Comparison of ENCODE assay signal across 24 cellular contexts in the genomic region with DNA sequence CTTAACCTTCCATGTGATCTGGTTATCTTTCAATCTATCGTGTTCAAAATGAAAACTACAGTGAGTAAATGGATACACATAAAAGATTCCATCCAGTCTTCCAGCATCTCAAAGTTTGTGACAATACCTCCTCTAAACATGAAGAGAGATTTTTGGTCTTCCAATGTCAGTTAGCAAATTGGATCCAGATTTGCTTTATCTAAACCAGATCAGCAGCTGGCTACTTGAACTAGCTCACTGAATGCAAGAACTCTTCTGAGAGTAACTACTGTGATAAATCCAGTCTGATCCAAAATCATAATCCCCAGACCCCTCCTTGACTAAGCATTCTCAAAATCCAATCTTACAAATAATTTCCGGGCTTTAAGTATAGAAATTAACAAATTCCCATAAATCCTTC.
"Had no signal": no experiment of that assay in that cellular context is flagged by ENCODE, and none has a peak within 500 bp of the region (broad histone marks: within the 10 kb centered on the region; RNA-seq: fewer than 3 reads in every experiment).

No MANE protein-coding gene starts in this region.

- H3K27me3 ChIP-seq: SJSA1 had no signal

- H3K36me3 Mint-ChIP-seq: T-cell had no signal

- H3K9me3 ChIP-seq: SJSA1 had no signal

- H3K4me3 Mint-ChIP-seq: T-cell; T-helper 1 cell treated with Interleukin-12 subunit alpha and Interleukin-12 subunit beta and Interleukin-4 antibody, amounts not matched to agents 30 μg/mL and 1 μg/mL, for 36 hours had no signal

- H3K4me1 ChIP-seq: SJSA1 had no signal

- H3K27ac ChIP-seq: SJSA1 had no signal

- H3K4me1 Mint-ChIP-seq: T-cell had no signal

- H3K4me3 ChIP-seq: SJSA1 had no signal

- DNase-seq: IMR-90, Karpas-422, KG1, MM.1S, MV-4-11, NCI-H1048, NCI-H1105, NCI-H1417, NCI-H1436 treated with DMSO at 0.1 percent for 48 hours, NCI-H1694, NCI-H187 treated with DMSO at 0.1 percent for 48 hours, NCI-H2029 treated with DMSO at 0.1 percent for 48 hours, NCI-H2171 treated with DMSO at 0.1 percent for 48 hours, NCI-H2227 treated with DMSO at 0.1 percent for 48 hours, NCI-H526 treated with DMSO at 0.1 percent for 48 hours, NCI-H774, Right ventricle myocardium superior, RPMI8226, SIG-M5, T-cell had no signal

- FAIRE-seq: HepG2, RCC 7860 had no signal

- H3K27ac Mint-ChIP-seq: T-cell; T-helper 1 cell treated with Interleukin-12 subunit alpha and Interleukin-12 subunit beta and Interleukin-4 antibody, amounts not matched to agents 30 μg/mL and 1 μg/mL, for 36 hours had no signal

- H3K36me3 ChIP-seq: SJSA1 had no signal

- H3K27me3 Mint-ChIP-seq: T-cell had no signal
